13 cellular contexts compared by ENCODE assay signal in the genomic region with DNA sequence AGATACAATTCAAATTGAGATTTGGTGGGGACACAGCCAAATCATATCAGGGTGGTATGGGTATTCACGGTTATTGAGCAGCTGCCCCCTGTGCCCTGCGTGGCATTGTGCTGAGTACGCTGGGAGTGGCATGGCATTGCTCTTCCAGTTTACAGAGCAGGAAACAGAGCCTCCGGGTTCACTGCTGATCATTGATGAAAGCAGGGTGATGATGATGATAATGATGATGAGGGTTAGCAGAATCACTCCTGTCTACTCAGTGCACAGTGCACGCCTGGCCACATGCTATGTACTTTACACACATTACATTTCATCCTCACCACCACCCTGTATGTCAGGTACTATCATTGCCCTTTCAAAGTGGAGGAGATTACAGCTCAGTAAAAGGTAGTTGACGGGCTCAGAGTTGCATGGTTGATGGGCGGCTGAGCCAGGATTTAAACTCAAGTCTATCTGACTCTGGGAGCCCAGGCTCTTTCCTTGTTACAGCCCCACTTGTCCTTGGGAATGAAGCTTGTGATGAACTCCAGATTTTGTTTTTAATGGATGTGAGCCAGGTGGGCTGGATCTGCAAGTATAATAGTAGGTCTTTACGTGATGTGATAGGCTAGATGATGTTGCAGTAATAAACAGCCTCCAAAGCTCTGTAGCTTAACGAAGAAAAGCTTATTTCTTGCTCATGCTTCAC.
DNase-seq lines count a peak whose midpoint lies in the region; ATAC-seq and TF ChIP-seq lines count a peak whose summit lies in the region.
"Had no signal": no experiment of that assay in that cellular context is flagged by ENCODE, and none has a peak within 500 bp of the region (broad histone marks: within the 10 kb centered on the region; RNA-seq: fewer than 3 reads in every experiment).

No MANE protein-coding gene starts in this region.

- H3K27ac Mint-ChIP-seq in CD4-positive, alpha-beta memory T cell = no peak overlapping the region
- H3K27ac Mint-ChIP-seq: activated naive CD4-positive, alpha-beta T cell treated with anti-CD3 and anti-CD28 coated beads for 36 hours; T-helper 2 cell treated with Interferon-gamma antibody and Interleukin-4, amounts not matched to agents 5 μg/mL and 100 μg/mL, for 36 hours had no signal

- H3K36me3 ChIP-seq in PC-3 (ENCODE audit: low read depth, low read length) (no peaks in the 10 kb centered on the region), hepatocyte (replicated peaks; ENCODE audit: insufficient read depth, low read depth) (no peaks in the 10 kb centered on the region)
- H3K36me3 ChIP-seq in CD4-positive, alpha-beta memory T cell (ENCODE audit: insufficient read depth, low read length) = no peaks in the 10 kb centered on the region

- no peaks in the 10 kb centered on the region for H3K36me3 Mint-ChIP-seq in CD4-positive, alpha-beta memory T cell

- TF ChIP-seq CTCF in PC-3 (conservative IDR thresholded peaks at IDR 0.05; ENCODE audit: low read depth, low read length) (no peak), choroid plexus epithelial cell (conservative IDR thresholded peaks at IDR 0.05; ENCODE audit: low read depth, low read length) (no peak), hepatocyte (IDR thresholded peaks at IDR 0.05; ENCODE audit: poor library complexity) (no peak)

- H3K4me3 ChIP-seq in PC-3 (ENCODE audit: low read length) (no peak overlapping the region), choroid plexus epithelial cell (ENCODE audit: low read depth, low read length) (no peak overlapping the region), hepatocyte (no peak overlapping the region), skin epidermis (no peak overlapping the region)
- H3K4me3 ChIP-seq in CD4-positive, alpha-beta memory T cell (ENCODE audit: low read length in 2 of 2) = no peak overlapping the region

- H3K4me1 Mint-ChIP-seq in CD4-positive, alpha-beta memory T cell = no peaks in the 10 kb centered on the region

- CTCF ChIA-PET in PC-3 (lab: Charles Lee) = no interaction called here
- CTCF ChIA-PET in CD4-positive, alpha-beta memory T cell (lab: Charles Lee; ENCODE audit: partially characterized antibody) = no interaction called here

- H3K9me2 ChIP-seq in PC-3 (replicated peaks; ENCODE audit: low read length) (no peaks in the 10 kb centered on the region), hepatocyte (replicated peaks; ENCODE audit: insufficient read depth) (no peaks in the 10 kb centered on the region)

- WGBS in hepatocyte (ENCODE audit: low lambda C conversion rate, missing lambda C conversion rate) = 85% methylated on average over 9 of the region's 9 CpGs

- no TSS peak for BruUV-seq in PC-3 (replicated peaks; lab: Mats Ljungman, UMichigan)

- H3K9me3 Mint-ChIP-seq in CD4-positive, alpha-beta memory T cell = no peaks in the 10 kb centered on the region
- H3K9me3 Mint-ChIP-seq: activated naive CD4-positive, alpha-beta T cell treated with anti-CD3 and anti-CD28 coated beads for 36 hours; T-helper 2 cell treated with Interferon-gamma antibody and Interleukin-4, amounts not matched to agents 5 μg/mL and 100 μg/mL, for 36 hours had no signal

- DNase-seq in PC-3 (no peak), choroid plexus epithelial cell (ENCODE audit: low read depth) (peak; percentile 48), hepatocyte (ENCODE audit: low spot score) (no peak), NCI-H187 (lab: John Stamatoyannopoulos, UW) (no peak)
- no peak for DNase-seq in CD4-positive, alpha-beta memory T cell
- DNase-seq: activated naive CD4-positive, alpha-beta T cell treated with anti-CD3 and anti-CD28 coated beads for 36 hours; effector memory CD4-positive, alpha-beta T cell; NCI-H146; NCI-H748 treated with DMSO at 0.1 percent for 48 hours had no signal

- H3K79me2 ChIP-seq in PC-3 (ENCODE audit: low read length) (no peaks in the 10 kb centered on the region), hepatocyte (no peaks in the 10 kb centered on the region)

- peaks cover 0 to 3% of the 10 kb centered on the region in 2 donors for H3K27me3 Mint-ChIP-seq in CD4-positive, alpha-beta memory T cell

- POLR2A ChIA-PET in PC-3 (lab: Charles Lee; ENCODE audit: unreplicated experiment) = no interaction called here
- POLR2A ChIA-PET in CD4-positive, alpha-beta memory T cell (lab: Charles Lee; ENCODE audit: partially characterized antibody) = no interaction called here

- H3K9ac ChIP-seq in PC-3 (ENCODE audit: low read length) = peak overlapping the region; percentile 72

- H3K4me1 ChIP-seq in PC-3 (ENCODE audit: insufficient read depth, low read length) (peaks cover 50% of the 10 kb centered on the region), hepatocyte (ENCODE audit: insufficient read depth) (peaks cover 47% of the 10 kb centered on the region)
- no peaks in the 10 kb centered on the region for H3K4me1 ChIP-seq in CD4-positive, alpha-beta memory T cell (ENCODE audit: insufficient read depth, low read length)

- intact Hi-C loops in PC-3 (cut with micrococcal nuclease) = no loop called here
- intact Hi-C loops in CD4-positive, alpha-beta memory T cell (cut with micrococcal nuclease) = no loop called here

- H4K20me1 ChIP-seq in PC-3 (ENCODE audit: low read length) = no peaks in the 10 kb centered on the region
- H4K20me1 ChIP-seq in hepatocyte (ENCODE audit: insufficient read depth, poor library complexity, severe bottlenecking) = no peaks in the 10 kb centered on the region

- H3F3A ChIP-seq in PC-3 (ENCODE audit: low read length, unreplicated experiment) = peaks cover 7% of the 10 kb centered on the region

- H3K27ac ChIP-seq in PC-3 (ENCODE audit: low read length) (peak overlapping the region; percentile 98), hepatocyte (peak overlapping the region; percentile 93), skin epidermis (peak overlapping the region in 15 of 21 experiments; percentile 2 to 91 (median 66))
- H3K27ac ChIP-seq in CD4-positive, alpha-beta memory T cell (ENCODE audit: low read depth, low read length) = no peak overlapping the region

- ATAC-seq in PC-3 (no peak), HG03520 (IDR thresholded peaks at IDR 0.05; ENCODE audit: unreplicated experiment) (no peak), HG02852 (IDR thresholded peaks at IDR 0.05; ENCODE audit: unreplicated experiment) (no peak)

- H3K27me3 ChIP-seq in PC-3 (ENCODE audit: low read length) = no peaks in the 10 kb centered on the region
- no peaks in the 10 kb centered on the region for H3K27me3 ChIP-seq in hepatocyte
- no peaks in the 10 kb centered on the region for H3K27me3 ChIP-seq in CD4-positive, alpha-beta memory T cell (ENCODE audit: insufficient read depth, low read length)

- H3K4me2 ChIP-seq in PC-3 (ENCODE audit: low read length) = peak overlapping the region; percentile 77; the same call in 1 of the 2 replicates
- H3K4me2 ChIP-seq in hepatocyte = no peak overlapping the region

- H2AFZ ChIP-seq in PC-3 (ENCODE audit: low read length) (no peak overlapping the region), hepatocyte (no peak overlapping the region)

- no peak overlapping the region for H3K4me3 Mint-ChIP-seq in CD4-positive, alpha-beta memory T cell
- H3K4me3 Mint-ChIP-seq: activated naive CD4-positive, alpha-beta T cell treated with anti-CD3 and anti-CD28 coated beads for 36 hours; T-helper 2 cell treated with Interferon-gamma antibody and Interleukin-4, amounts not matched to agents 5 μg/mL and 100 μg/mL, for 36 hours had no signal

- no peaks in the 10 kb centered on the region for H3K9me3 ChIP-seq in PC-3 (ENCODE audit: low read length)
- H3K9me3 ChIP-seq in hepatocyte (ENCODE audit: low read depth) = no peaks in the 10 kb centered on the region
- no peaks in the 10 kb centered on the region for H3K9me3 ChIP-seq in CD4-positive, alpha-beta memory T cell (ENCODE audit: control insufficient read depth in 1 of 2, low read length in 2 of 2)
